1 cellular context compared by ENCODE assay signal in the genomic region with DNA sequence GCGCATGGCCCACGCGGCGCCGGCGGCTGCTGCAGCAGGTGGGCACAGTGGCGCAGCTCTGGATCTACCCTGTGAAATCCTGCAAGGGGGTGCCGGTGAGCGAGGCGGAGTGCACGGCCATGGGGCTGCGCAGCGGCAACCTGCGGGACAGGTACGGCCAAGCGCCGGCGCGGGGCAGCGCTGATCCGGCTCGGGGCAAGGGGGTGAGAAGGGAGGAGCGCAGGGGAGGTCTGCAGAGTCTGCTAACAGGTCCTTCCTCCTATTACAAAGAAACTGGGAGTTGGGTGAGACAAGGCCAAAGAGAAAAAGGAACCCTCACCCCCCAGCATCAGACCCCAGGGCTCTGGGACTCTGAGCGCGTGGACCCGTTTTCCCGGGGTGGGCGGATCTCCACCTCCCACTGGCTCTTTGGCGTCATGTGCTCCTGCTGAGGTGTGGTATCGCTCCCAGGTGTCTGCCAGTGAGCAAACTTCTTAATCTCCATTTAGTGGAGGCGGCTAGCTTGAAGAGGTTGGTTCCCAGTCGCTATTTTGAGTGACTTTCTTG.
TF ChIP-seq lines count a peak whose summit lies in the region.

No MANE protein-coding gene starts in this region.

TF ChIP-seq in HepG2, 621 proteins besides CTCF, POLR2A, EP300 and RAD21 (continued from another document and continues in another):
- TF ChIP-seq, protein P1, sequence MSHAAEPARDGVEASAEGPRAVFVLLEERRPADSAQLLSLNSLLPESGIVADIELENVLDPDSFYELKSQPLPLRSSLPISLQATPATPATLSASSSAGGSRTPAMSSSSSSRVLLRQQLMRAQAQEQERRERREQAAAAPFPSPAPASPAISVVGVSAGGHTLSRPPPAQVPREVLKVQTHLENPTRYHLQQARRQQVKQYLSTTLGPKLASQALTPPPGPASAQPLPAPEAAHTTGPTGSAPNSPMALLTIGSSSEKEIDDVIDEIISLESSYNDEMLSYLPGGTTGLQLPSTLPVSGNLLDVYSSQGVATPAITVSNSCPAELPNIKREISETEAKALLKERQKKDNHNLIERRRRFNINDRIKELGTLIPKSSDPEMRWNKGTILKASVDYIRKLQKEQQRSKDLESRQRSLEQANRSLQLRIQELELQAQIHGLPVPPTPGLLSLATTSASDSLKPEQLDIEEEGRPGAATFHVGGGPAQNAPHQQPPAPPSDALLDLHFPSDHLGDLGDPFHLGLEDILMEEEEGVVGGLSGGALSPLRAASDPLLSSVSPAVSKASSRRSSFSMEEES (CRISPR knock-in tag; IDR thresholded peaks at IDR 0.05) = peak; percentile 44; the same call in 1 of the 2 replicates
- TF ChIP-seq, protein P2, sequence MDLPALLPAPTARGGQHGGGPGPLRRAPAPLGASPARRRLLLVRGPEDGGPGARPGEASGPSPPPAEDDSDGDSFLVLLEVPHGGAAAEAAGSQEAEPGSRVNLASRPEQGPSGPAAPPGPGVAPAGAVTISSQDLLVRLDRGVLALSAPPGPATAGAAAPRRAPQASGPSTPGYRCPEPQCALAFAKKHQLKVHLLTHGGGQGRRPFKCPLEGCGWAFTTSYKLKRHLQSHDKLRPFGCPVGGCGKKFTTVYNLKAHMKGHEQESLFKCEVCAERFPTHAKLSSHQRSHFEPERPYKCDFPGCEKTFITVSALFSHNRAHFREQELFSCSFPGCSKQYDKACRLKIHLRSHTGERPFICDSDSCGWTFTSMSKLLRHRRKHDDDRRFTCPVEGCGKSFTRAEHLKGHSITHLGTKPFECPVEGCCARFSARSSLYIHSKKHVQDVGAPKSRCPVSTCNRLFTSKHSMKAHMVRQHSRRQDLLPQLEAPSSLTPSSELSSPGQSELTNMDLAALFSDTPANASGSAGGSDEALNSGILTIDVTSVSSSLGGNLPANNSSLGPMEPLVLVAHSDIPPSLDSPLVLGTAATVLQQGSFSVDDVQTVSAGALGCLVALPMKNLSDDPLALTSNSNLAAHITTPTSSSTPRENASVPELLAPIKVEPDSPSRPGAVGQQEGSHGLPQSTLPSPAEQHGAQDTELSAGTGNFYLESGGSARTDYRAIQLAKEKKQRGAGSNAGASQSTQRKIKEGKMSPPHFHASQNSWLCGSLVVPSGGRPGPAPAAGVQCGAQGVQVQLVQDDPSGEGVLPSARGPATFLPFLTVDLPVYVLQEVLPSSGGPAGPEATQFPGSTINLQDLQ (CRISPR knock-in tag; IDR thresholded peaks at IDR 0.05) = peak; percentile 58; the same call in 1 of the 2 replicates
- 0 out of 4 replicates have a peak, but pooled peaks of 1 of the 2 experiments have one; percentile 10 for TF ChIP-seq KLF16 (CRISPR knock-in tag; IDR thresholded peaks at IDR 0.05)
- TF ChIP-seq, protein P3, sequence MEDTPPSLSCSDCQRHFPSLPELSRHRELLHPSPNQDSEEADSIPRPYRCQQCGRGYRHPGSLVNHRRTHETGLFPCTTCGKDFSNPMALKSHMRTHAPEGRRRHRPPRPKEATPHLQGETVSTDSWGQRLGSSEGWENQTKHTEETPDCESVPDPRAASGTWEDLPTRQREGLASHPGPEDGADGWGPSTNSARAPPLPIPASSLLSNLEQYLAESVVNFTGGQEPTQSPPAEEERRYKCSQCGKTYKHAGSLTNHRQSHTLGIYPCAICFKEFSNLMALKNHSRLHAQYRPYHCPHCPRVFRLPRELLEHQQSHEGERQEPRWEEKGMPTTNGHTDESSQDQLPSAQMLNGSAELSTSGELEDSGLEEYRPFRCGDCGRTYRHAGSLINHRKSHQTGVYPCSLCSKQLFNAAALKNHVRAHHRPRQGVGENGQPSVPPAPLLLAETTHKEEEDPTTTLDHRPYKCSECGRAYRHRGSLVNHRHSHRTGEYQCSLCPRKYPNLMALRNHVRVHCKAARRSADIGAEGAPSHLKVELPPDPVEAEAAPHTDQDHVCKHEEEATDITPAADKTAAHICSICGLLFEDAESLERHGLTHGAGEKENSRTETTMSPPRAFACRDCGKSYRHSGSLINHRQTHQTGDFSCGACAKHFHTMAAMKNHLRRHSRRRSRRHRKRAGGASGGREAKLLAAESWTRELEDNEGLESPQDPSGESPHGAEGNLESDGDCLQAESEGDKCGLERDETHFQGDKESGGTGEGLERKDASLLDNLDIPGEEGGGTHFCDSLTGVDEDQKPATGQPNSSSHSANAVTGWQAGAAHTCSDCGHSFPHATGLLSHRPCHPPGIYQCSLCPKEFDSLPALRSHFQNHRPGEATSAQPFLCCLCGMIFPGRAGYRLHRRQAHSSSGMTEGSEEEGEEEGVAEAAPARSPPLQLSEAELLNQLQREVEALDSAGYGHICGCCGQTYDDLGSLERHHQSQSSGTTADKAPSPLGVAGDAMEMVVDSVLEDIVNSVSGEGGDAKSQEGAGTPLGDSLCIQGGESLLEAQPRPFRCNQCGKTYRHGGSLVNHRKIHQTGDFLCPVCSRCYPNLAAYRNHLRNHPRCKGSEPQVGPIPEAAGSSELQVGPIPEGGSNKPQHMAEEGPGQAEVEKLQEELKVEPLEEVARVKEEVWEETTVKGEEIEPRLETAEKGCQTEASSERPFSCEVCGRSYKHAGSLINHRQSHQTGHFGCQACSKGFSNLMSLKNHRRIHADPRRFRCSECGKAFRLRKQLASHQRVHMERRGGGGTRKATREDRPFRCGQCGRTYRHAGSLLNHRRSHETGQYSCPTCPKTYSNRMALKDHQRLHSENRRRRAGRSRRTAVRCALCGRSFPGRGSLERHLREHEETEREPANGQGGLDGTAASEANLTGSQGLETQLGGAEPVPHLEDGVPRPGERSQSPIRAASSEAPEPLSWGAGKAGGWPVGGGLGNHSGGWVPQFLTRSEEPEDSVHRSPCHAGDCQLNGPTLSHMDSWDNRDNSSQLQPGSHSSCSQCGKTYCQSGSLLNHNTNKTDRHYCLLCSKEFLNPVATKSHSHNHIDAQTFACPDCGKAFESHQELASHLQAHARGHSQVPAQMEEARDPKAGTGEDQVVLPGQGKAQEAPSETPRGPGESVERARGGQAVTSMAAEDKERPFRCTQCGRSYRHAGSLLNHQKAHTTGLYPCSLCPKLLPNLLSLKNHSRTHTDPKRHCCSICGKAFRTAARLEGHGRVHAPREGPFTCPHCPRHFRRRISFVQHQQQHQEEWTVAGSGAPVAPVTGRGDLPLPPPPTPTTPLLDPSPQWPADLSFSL (CRISPR knock-in tag; IDR thresholded peaks at IDR 0.05) = 0 out of 2 replicates have a peak, but pooled peaks have one; percentile 21
- TF ChIP-seq GTF2F1 (IDR thresholded peaks at IDR 0.05; ENCODE audit: low read length) = no peak
- TF ChIP-seq, protein P4, sequence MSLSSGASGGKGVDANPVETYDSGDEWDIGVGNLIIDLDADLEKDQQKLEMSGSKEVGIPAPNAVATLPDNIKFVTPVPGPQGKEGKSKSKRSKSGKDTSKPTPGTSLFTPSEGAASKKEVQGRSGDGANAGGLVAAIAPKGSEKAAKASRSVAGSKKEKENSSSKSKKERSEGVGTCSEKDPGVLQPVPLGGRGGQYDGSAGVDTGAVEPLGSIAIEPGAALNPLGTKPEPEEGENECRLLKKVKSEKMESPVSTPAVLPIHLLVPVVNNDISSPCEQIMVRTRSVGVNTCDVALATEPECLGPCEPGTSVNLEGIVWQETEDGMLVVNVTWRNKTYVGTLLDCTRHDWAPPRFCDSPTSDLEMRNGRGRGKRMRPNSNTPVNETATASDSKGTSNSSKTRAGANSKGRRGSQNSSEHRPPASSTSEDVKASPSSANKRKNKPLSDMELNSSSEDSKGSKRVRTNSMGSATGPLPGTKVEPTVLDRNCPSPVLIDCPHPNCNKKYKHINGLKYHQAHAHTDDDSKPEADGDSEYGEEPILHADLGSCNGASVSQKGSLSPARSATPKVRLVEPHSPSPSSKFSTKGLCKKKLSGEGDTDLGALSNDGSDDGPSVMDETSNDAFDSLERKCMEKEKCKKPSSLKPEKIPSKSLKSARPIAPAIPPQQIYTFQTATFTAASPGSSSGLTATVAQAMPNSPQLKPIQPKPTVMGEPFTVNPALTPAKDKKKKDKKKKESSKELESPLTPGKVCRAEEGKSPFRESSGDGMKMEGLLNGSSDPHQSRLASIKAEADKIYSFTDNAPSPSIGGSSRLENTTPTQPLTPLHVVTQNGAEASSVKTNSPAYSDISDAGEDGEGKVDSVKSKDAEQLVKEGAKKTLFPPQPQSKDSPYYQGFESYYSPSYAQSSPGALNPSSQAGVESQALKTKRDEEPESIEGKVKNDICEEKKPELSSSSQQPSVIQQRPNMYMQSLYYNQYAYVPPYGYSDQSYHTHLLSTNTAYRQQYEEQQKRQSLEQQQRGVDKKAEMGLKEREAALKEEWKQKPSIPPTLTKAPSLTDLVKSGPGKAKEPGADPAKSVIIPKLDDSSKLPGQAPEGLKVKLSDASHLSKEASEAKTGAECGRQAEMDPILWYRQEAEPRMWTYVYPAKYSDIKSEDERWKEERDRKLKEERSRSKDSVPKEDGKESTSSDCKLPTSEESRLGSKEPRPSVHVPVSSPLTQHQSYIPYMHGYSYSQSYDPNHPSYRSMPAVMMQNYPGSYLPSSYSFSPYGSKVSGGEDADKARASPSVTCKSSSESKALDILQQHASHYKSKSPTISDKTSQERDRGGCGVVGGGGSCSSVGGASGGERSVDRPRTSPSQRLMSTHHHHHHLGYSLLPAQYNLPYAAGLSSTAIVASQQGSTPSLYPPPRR (CRISPR knock-in tag; IDR thresholded peaks at IDR 0.05; ENCODE audit: borderline replicate concordance) = peak; percentile 44
- TF ChIP-seq, protein P5, sequence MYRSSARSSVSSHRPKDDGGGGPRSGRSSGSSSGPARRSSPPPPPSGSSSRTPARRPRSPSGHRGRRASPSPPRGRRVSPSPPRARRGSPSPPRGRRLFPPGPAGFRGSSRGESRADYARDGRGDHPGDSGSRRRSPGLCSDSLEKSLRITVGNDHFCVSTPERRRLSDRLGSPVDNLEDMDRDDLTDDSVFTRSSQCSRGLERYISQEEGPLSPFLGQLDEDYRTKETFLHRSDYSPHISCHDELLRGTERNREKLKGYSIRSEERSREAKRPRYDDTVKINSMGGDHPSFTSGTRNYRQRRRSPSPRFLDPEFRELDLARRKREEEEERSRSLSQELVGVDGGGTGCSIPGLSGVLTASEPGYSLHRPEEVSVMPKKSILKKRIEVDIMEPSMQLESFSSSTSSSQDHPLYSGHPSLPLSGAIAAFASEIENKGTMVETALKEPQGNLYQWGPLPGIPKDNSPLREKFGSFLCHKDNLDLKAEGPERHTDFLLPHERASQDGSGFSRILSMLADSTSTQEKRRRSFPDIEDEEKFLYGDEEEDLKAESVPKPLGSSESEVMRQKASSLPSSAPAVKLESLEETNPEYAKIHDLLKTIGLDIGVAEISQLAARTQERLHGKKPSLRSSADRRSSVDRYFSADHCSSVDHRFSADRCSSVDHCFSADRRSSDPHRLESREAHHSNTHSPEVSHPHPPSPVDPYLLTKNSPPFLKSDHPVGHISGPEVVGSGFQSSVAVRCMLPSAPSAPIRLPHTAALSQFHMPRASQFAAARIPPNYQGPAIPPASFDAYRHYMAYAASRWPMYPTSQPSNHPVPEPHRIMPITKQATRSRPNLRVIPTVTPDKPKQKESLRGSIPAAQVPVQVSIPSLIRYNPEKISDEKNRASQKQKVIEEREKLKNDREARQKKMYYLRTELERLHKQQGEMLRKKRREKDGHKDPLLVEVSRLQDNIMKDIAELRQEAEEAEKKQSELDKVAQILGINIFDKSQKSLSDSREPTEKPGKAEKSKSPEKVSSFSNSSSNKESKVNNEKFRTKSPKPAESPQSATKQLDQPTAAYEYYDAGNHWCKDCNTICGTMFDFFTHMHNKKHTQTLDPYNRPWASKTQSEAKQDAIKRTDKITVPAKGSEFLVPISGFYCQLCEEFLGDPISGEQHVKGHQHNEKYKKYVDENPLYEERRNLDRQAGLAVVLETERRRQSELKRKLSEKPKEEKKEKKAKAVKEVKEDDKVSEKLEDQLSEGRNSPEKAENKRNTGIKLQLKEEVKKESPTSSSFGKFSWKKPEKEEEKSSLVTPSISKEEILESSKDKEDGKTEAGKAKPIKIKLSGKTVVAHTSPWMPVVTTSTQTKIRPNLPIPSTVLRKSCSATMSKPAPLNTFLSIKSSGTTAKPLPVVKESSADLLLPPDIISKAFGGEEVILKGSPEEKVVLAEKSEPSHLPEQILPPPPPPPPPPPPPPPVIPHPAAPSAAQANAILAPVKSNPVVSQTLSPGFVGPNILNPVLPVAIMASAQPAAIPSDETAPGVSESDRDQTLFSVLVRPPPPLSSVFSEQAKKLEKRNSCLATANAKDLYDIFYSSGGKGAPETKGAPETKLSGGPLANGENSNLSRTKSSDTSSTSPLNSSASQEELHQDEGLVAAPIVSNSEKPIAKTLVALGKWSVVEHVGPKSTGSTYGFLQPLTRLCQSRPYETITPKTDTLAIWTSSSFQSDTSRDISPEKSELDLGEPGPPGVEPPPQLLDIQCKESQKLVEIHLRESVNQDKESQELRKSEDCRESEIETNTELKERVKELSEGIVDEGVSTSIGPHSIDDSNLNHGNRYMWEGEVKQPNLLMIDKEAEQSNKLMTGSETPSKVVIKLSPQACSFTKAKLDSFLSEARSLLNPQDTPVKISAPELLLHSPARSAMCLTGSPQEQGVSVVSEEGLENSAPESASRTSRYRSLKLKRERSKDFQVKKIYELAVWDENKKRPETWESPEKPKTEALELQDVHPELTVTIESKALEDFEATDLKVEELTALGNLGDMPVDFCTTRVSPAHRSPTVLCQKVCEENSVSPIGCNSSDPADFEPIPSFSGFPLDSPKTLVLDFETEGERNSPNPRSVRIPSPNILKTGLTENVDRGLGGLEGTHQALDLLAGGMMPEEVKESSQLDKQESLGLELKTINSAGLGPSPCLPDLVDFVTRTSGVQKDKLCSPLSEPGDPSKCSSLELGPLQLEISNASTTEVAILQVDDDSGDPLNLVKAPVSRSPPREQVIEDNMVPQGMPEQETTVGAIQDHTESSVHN (CRISPR knock-in tag; IDR thresholded peaks at IDR 0.05) = peak; percentile 68; the same call in 1 of the 2 replicates
- TF ChIP-seq ZNF776 (CRISPR knock-in tag; IDR thresholded peaks at IDR 0.05) = 0 out of 2 replicates have a peak, but pooled peaks have one; percentile 21
- TF ChIP-seq, protein P6, sequence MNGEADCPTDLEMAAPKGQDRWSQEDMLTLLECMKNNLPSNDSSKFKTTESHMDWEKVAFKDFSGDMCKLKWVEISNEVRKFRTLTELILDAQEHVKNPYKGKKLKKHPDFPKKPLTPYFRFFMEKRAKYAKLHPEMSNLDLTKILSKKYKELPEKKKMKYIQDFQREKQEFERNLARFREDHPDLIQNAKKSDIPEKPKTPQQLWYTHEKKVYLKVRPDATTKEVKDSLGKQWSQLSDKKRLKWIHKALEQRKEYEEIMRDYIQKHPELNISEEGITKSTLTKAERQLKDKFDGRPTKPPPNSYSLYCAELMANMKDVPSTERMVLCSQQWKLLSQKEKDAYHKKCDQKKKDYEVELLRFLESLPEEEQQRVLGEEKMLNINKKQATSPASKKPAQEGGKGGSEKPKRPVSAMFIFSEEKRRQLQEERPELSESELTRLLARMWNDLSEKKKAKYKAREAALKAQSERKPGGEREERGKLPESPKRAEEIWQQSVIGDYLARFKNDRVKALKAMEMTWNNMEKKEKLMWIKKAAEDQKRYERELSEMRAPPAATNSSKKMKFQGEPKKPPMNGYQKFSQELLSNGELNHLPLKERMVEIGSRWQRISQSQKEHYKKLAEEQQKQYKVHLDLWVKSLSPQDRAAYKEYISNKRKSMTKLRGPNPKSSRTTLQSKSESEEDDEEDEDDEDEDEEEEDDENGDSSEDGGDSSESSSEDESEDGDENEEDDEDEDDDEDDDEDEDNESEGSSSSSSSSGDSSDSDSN (CRISPR knock-in tag; IDR thresholded peaks at IDR 0.05) = peak; percentile 58; the same call in 1 of the 2 replicates
- no peak for TF ChIP-seq NONO (IDR thresholded peaks at IDR 0.05)
- no peak; the same call in 1 of the 2 replicates for TF ChIP-seq NONO (CRISPR knock-in tag; conservative IDR thresholded peaks at IDR 0.05)
- TF ChIP-seq CREB1 (IDR thresholded peaks at IDR 0.05) = no peak
- no peak for TF ChIP-seq CREB1 (CRISPR knock-in tag; IDR thresholded peaks at IDR 0.05)
- TF ChIP-seq ZSCAN20 (CRISPR knock-in tag; IDR thresholded peaks at IDR 0.05; ENCODE audit: borderline replicate concordance) = peak; percentile 56; the same call in 1 of the 2 replicates
- no peak for TF ChIP-seq MAZ (IDR thresholded peaks at IDR 0.05; ENCODE audit: borderline replicate concordance, low read depth, low read length)
- 0 out of 2 replicates have a peak, but pooled peaks have one; percentile 4 for TF ChIP-seq MAZ (CRISPR knock-in tag; IDR thresholded peaks at IDR 0.05; ENCODE audit: low read depth)
- TF ChIP-seq HNRNPLL (IDR thresholded peaks at IDR 0.05; ENCODE audit: low read depth, low read length, poor library complexity, severe bottlenecking) = peak; percentile 62
- peak; percentile 15; the same call in 1 of the 2 replicates for TF ChIP-seq ZNF431 (CRISPR knock-in tag; IDR thresholded peaks at IDR 0.05; ENCODE audit: borderline replicate concordance, low read depth)
